ENCODE assay signal across 2 cellular contexts in the genomic region with DNA sequence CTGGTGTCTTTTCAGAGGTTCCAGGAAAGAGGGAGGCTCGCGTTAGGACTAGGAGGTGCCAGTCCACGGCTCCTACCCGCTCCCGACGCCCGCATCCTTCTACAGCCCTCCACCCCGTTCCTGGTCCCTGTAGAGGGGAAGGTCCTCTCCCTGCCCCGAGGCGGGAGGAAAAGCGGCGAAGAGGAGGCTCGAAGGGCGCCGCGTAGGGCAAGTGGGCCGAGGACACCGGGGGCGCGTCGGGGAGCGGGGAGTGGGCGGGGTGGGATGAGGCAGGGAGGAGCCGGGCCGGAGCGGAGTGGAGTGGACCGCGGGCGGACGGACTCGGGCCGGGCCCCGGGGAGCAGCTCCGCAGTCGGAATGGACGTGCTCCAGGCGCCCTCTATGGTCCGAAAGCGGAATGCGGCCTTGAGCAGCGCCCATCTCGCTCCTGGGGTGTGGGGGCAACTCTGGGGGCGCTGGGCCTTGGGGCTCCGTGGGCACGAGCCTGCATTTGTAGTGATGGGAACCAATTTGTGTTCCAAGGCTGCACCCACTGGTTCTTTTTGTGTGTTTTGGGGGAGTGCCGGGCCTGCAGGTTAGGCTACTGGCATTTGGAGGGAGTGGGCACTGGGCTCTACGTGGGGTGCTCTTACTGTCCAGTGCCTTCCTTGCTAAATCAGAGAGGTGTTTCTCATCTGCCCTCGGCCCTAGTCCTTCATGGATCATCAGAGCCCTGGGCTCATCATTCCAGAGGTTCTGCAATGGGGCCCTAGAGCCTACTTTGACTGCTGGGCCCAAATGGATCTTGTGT.
TF ChIP-seq lines count a peak whose summit lies in the region.

No MANE protein-coding gene starts in this region.

TF ChIP-seq in IMR-90, 13 proteins besides CTCF, POLR2A, EP300 and RAD21:
- TF ChIP-seq, protein P1, sequence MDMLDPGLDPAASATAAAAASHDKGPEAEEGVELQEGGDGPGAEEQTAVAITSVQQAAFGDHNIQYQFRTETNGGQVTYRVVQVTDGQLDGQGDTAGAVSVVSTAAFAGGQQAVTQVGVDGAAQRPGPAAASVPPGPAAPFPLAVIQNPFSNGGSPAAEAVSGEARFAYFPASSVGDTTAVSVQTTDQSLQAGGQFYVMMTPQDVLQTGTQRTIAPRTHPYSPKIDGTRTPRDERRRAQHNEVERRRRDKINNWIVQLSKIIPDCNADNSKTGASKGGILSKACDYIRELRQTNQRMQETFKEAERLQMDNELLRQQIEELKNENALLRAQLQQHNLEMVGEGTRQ (IDR thresholded peaks at IDR 0.05; ENCODE audit: low read depth, low read length): no peak
- TF ChIP-seq NFE2L2 (IDR thresholded peaks at IDR 0.05; ENCODE audit: low read depth, low read length) (no peak), RFX5 (IDR thresholded peaks at IDR 0.05; ENCODE audit: low read depth, low read length) (no peak), CHD1 (IDR thresholded peaks at IDR 0.05; ENCODE audit: low read depth, low read length) (no peak), MXI1 (IDR thresholded peaks at IDR 0.05; ENCODE audit: borderline replicate concordance, low read depth, low read length) (no peak)
TF ChIP-seq in IMR-90: peak in this region for 0.

TF ChIP-seq in HepG2, 621 proteins besides CTCF, POLR2A, EP300 and RAD21:
- TF ChIP-seq ZSCAN31 (CRISPR knock-in tag; IDR thresholded peaks at IDR 0.05; ENCODE audit: low read depth) (no peak), STAG1 (CRISPR knock-in tag; IDR thresholded peaks at IDR 0.05) (peak; percentile 83), KDM2A (CRISPR knock-in tag; IDR thresholded peaks at IDR 0.05; ENCODE audit: borderline replicate concordance, low read depth) (peak; percentile 30; the same call in 1 of the 2 replicates)
- TF ChIP-seq, protein P2, sequence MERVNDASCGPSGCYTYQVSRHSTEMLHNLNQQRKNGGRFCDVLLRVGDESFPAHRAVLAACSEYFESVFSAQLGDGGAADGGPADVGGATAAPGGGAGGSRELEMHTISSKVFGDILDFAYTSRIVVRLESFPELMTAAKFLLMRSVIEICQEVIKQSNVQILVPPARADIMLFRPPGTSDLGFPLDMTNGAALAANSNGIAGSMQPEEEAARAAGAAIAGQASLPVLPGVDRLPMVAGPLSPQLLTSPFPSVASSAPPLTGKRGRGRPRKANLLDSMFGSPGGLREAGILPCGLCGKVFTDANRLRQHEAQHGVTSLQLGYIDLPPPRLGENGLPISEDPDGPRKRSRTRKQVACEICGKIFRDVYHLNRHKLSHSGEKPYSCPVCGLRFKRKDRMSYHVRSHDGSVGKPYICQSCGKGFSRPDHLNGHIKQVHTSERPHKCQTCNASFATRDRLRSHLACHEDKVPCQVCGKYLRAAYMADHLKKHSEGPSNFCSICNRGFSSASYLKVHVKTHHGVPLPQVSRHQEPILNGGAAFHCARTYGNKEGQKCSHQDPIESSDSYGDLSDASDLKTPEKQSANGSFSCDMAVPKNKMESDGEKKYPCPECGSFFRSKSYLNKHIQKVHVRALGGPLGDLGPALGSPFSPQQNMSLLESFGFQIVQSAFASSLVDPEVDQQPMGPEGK (CRISPR knock-in tag; IDR thresholded peaks at IDR 0.05): peak; percentile 69
